ENCODE assay signal across 28 cellular contexts in the genomic region with DNA sequence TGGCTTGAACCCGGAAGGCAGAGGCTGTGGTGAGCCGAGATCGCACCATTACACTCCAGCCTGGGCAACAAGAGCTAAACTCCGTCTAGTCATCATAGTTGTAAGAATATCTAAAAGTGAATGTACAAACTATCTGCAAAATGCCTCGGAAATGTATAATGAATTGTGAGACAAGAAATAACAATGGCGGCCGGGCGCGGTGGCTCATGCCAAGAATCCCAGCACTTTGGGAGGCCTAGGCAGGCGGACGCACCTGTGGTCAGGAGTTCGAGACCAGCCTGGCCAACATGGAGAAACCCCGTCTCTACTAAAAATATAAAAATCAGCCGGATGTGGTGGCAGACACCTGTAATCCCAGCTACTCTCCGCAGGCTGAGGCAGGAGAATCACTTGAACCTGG.
"Had no signal": no experiment of that assay in that cellular context is flagged by ENCODE, and none has a peak within 500 bp of the region (broad histone marks: within the 10 kb centered on the region; RNA-seq: fewer than 3 reads in every experiment).

No MANE protein-coding gene starts in this region.

- H3K4me1 ChIP-seq: suprapubic skin, testis, thyroid gland, tibial artery, tibial nerve, upper lobe of left lung, upper lobe of right lung, uterus, vagina had no signal

- H3K27me3 ChIP-seq: stomach, suprapubic skin, testis, thyroid gland, tibial artery, tibial nerve, transverse colon, upper lobe of left lung, upper lobe of right lung, uterus, vagina had no signal

- H3K27ac Mint-ChIP-seq: stimulated activated effector memory CD8-positive, alpha-beta T cell treated with anti-CD3 and anti-CD28 coated beads, Interleukin-12 subunit alpha, Interleukin-12 subunit beta, amount 100 ng/mL, for 72 hours; stimulated activated memory B cell treated with anti-CD40 and anti-IgM and Interleukin-4, amounts not matched to agents 10 μg/mL and 1 μg/mL and 100 μg/mL, for 72 hours; stimulated activated naive B cell treated with anti-CD40 and anti-IgM and Interleukin-4, amounts not matched to agents 10 μg/mL and 1 μg/mL and 100 μg/mL, for 72 hours; stimulated activated naive CD8-positive, alpha-beta T cell treated with anti-CD3 and anti-CD28 coated beads, Interleukin-15, amount 100 ng/mL, for 72 hours; stimulated activated naive CD8-positive, alpha-beta T cell treated with anti-CD3 and anti-CD28 coated beads, Interleukin-15, Interleukin-2, amounts not matched to agents 100 ng/mL and 50 ng/mL, for 24 hours; type B pancreatic cell had no signal

- H3K27me3 Mint-ChIP-seq: stimulated activated memory B cell treated with anti-CD40 and anti-IgM and Interleukin-4, amounts not matched to agents 10 μg/mL and 1 μg/mL and 100 μg/mL, for 72 hours; stimulated activated naive B cell treated with anti-CD40 and anti-IgM and Interleukin-4, amounts not matched to agents 10 μg/mL and 1 μg/mL and 100 μg/mL, for 72 hours; stimulated activated naive CD8-positive, alpha-beta T cell treated with anti-CD3 and anti-CD28 coated beads, Interleukin-15, amount 100 ng/mL, for 72 hours; stimulated activated naive CD8-positive, alpha-beta T cell treated with anti-CD3 and anti-CD28 coated beads, Interleukin-15, Interleukin-2, amounts not matched to agents 100 ng/mL and 50 ng/mL, for 24 hours; type B pancreatic cell had no signal

- H3K36me3 ChIP-seq: uterus had no signal

- DNase-seq: stimulated activated CD4-positive, alpha-beta T cell treated with anti-CD3 and anti-CD28 coated beads, Interleukin-2, amount 100 ng/mL, for 48 hours; stimulated activated CD4-positive, alpha-beta T cell treated with anti-CD3 and anti-CD28 coated beads, Interleukin-4, amount 100 ng/mL, for 1 hour; stimulated activated CD4-positive, alpha-beta T cell treated with anti-CD3 and anti-CD28 coated beads, Interleukin-4, amount 100 ng/mL, for 24 hours; stimulated activated CD4-positive, alpha-beta T cell treated with anti-CD3 and anti-CD28 coated beads, Interleukin-4, amount 100 ng/mL, for 4 hours; stimulated activated CD8-positive, alpha-beta memory T cell treated with anti-CD3 and anti-CD28 coated beads, Interleukin-4, amount 100 ng/mL, for 48 hours; stimulated activated naive B cell treated with anti-CD40 and anti-IgM and Interleukin-4, amounts not matched to agents 10 μg/mL and 1 μg/mL and 100 μg/mL, for 72 hours; stimulated activated naive CD4-positive, alpha-beta T cell; stimulated activated naive CD4-positive, alpha-beta T cell treated with Interleukin-2 at 50 U/mL for 16 hours; stimulated activated naive CD8-positive, alpha-beta T cell treated with anti-CD3 and anti-CD28 coated beads, Interleukin-15, amount 100 ng/mL, for 72 hours; stimulated activated naive CD8-positive, alpha-beta T cell treated with anti-CD3 and anti-CD28 coated beads, Interleukin-15, Interleukin-2, amounts not matched to agents 100 U/mL and 50 U/mL, for 24 hours; stomach; substantia nigra; testis; thyroid gland; tibial artery; transverse colon; upper lobe of right lung; uterus had no signal

- H3K27ac ChIP-seq: stomach, suprapubic skin, testis, thoracic aorta, thyroid gland, tibial artery, tibial nerve, transverse colon, upper lobe of left lung, upper lobe of right lung, uterus, vagina had no signal

- H3K9me3 Mint-ChIP-seq: stimulated activated effector memory CD8-positive, alpha-beta T cell treated with anti-CD3 and anti-CD28 coated beads, Interleukin-12 subunit alpha, Interleukin-12 subunit beta, amount 100 ng/mL, for 72 hours; stimulated activated memory B cell treated with anti-CD40 and anti-IgM and Interleukin-4, amounts not matched to agents 10 μg/mL and 1 μg/mL and 100 μg/mL, for 72 hours; stimulated activated naive B cell treated with anti-CD40 and anti-IgM and Interleukin-4, amounts not matched to agents 10 μg/mL and 1 μg/mL and 100 μg/mL, for 72 hours; stimulated activated naive CD8-positive, alpha-beta T cell treated with anti-CD3 and anti-CD28 coated beads, Interleukin-15, amount 100 ng/mL, for 72 hours; stimulated activated naive CD8-positive, alpha-beta T cell treated with anti-CD3 and anti-CD28 coated beads, Interleukin-15, Interleukin-2, amounts not matched to agents 100 ng/mL and 50 ng/mL, for 24 hours; type B pancreatic cell had no signal

- FAIRE-seq: urothelium cell line had no signal

- ATAC-seq: stimulated activated effector memory CD8-positive, alpha-beta T cell treated with anti-CD3 and anti-CD28 coated beads, Interleukin-12 subunit alpha, Interleukin-12 subunit beta, amount 100 ng/mL, for 72 hours; stimulated activated memory B cell treated with anti-CD40 and anti-IgM and Interleukin-4, amounts not matched to agents 10 μg/mL and 1 μg/mL and 100 μg/mL, for 72 hours; stimulated activated naive B cell treated with anti-CD40 and anti-IgM and Interleukin-4, amounts not matched to agents 10 μg/mL and 1 μg/mL and 100 μg/mL, for 72 hours; stimulated activated naive CD8-positive, alpha-beta T cell treated with anti-CD3 and anti-CD28 coated beads, Interleukin-15, amount 100 ng/mL, for 72 hours; stimulated activated naive CD8-positive, alpha-beta T cell treated with anti-CD3 and anti-CD28 coated beads, Interleukin-15, Interleukin-2, amounts not matched to agents 100 U/mL and 50 U/mL, for 24 hours; upper lobe of right lung had no signal

- H3K9me3 ChIP-seq: stomach, suprapubic skin, testis, thoracic aorta, thyroid gland, tibial artery, tibial nerve, transverse colon, upper lobe of left lung, upper lobe of right lung, uterus, vagina had no signal

- H3K4me3 ChIP-seq: stomach, suprapubic skin, testis, thoracic aorta, thyroid gland, tibial artery, tibial nerve, transverse colon, upper lobe of left lung, upper lobe of right lung, uterus, vagina had no signal

- H3K4me3 Mint-ChIP-seq: stimulated activated effector memory CD8-positive, alpha-beta T cell treated with anti-CD3 and anti-CD28 coated beads, Interleukin-12 subunit alpha, Interleukin-12 subunit beta, amount 100 ng/mL, for 72 hours; stimulated activated memory B cell treated with anti-CD40 and anti-IgM and Interleukin-4, amounts not matched to agents 10 μg/mL and 1 μg/mL and 100 μg/mL, for 72 hours; stimulated activated naive B cell treated with anti-CD40 and anti-IgM and Interleukin-4, amounts not matched to agents 10 μg/mL and 1 μg/mL and 100 μg/mL, for 72 hours; stimulated activated naive CD8-positive, alpha-beta T cell treated with anti-CD3 and anti-CD28 coated beads, Interleukin-15, amount 100 ng/mL, for 72 hours; stimulated activated naive CD8-positive, alpha-beta T cell treated with anti-CD3 and anti-CD28 coated beads, Interleukin-15, Interleukin-2, amounts not matched to agents 100 ng/mL and 50 ng/mL, for 24 hours; type B pancreatic cell had no signal
